In the genomic region with DNA sequence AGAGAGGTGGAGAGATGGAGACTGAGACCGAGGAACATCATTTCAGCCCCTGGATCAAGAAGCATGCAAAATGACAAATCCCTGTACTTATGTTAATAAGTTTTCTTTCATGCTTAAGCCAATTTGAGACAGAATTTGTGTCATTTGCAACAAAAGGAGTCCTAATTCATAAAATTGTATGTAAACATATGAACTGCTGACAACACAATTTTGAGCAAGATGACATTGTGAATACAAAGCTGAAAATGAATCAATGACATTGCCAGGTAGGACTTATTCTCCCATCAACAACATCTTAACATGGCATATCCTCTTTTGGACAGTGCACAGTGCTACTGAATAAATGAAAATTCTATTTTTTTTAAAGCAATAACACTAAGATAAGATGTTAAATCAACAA, we compare ENCODE assay signal across 1 cellular context.
TF ChIP-seq lines count a peak whose summit lies in the region.

No MANE protein-coding gene starts in this region.

TF ChIP-seq in A549, 52 proteins besides CTCF, POLR2A, EP300 and RAD21 (continued from another document):
- no peak for TF ChIP-seq FOSB (CRISPR knock-in tag; IDR thresholded peaks at IDR 0.05)
